ENCODE assay signal across 8 cellular contexts in the genomic region with DNA sequence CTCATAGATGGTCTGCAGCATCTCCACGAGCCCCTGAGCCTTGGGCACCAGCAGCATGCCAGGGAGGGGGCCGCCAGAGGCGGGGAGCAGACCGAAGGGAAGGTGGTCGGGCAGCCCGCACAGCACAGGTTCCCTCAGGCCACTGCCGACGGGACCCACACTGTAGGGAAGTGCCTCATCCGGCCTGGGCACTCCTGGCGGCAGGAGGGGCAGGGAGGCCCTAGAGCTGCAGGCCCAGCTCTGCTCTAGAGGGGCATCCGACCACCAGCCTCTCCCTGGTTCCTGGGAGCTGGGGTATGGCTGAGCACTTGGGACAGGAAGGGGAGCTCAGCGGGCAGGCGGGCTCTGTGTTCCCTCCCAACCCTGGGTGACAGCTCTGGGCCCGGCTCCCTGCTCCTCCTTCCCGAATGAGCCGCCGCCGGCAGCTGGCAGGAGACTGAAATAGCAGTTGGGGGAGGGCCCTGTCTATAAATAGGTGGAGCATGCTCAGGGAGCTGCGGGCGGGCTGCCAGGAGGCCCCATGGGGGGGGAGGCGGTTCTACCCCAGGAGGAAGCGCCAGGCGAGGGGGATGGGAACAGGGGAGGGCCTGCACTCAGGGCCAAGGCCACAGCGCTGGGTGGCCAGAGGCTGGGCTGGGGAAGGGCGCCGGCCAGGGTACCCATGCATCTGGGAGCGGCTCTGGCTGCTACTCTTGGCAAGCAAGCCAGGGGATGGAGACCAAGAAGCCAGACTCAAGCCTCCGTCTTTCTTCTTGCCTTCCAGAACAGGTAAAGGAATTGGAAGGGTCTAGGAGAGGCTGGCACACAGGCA. TPM values are rescaled to one million over a fixed set of nuclear protein-coding genes. Genes with fewer than 3 reads are reported as not detected.
A peak's percentile ranks its signal among the peaks of the same experiment; 100 is the strongest.
DNase-seq lines count a peak whose midpoint lies in the region; ATAC-seq, FAIRE-seq and TF ChIP-seq lines count a peak whose summit lies in the region.

No MANE protein-coding gene starts in this region.

- ATAC-seq in A549 (peak; percentile 60 to 75), GM18907 (IDR thresholded peaks at IDR 0.05; ENCODE audit: unreplicated experiment) (peak; percentile 45)

- TF ChIP-seq CTCF in A549 (IDR thresholded peaks at IDR 0.05) = no peak
- TF ChIP-seq CTCF in neutrophil (IDR thresholded peaks at IDR 0.05) = no peak
- peak in 1 of 3 experiments; percentile 23 for TF ChIP-seq CTCF in testis (IDR thresholded peaks at IDR 0.05)

- POLR2A ChIA-PET in A549 (lab: Yijun Ruan, JAX) = interaction anchor here (0.6 to 6.8 kb wide), 9 partner anchors 11 to 107 kb away, joined by 3 to 50 read pairs (median 4); a partner anchor contains a TSS

- H3K4me1 ChIP-seq in A549 = peaks cover 59% of the 10 kb centered on the region
- H3K4me1 ChIP-seq in neutrophil (ENCODE audit: control insufficient read depth in 1 of 2, insufficient read depth in 1 of 2, low read depth in 1 of 2, low read length in 1 of 2) = peaks cover 26 to 28% of the 10 kb centered on the region in 2 experiments
- H3K4me1 ChIP-seq in testis = peaks cover 93% of the 10 kb centered on the region

- peak in 1 of 2 experiments; percentile 37; a peak in 2 of 5 replicates for TF ChIP-seq EP300 in A549 (IDR thresholded peaks at IDR 0.05)

- 26% methylated on average over 24 of the region's 28 CpGs for WGBS in A549 (ENCODE audit: missing lambda C conversion rate)
- 14 to 41% methylated on average over 11 to 27 of the region's 28 CpGs for WGBS in testis, 2 donors

- TF ChIP-seq POLR2A in A549 (IDR thresholded peaks at IDR 0.05; ENCODE audit: low read length) (no peak), testis (IDR thresholded peaks at IDR 0.05) (peak; percentile 51)

- H3K4me3 ChIP-seq in A549 (0 out of 3 replicates have a peak overlapping the region, but pooled peaks have one; percentile 1), neutrophil (ENCODE audit: low read depth in 1 of 2, low read length in 1 of 2) (peak overlapping the region; percentile 23 to 36), testis (peak overlapping the region; percentile 31 to 49)

- H3K27me3 ChIP-seq in neutrophil = no peaks in the 10 kb centered on the region
- no peaks in the 10 kb centered on the region for H3K27me3 ChIP-seq in testis

- TF ChIP-seq RAD21 in A549 (conservative IDR thresholded peaks at IDR 0.05 in 1 of 2, IDR thresholded peaks at IDR 0.05 in 1 of 2) = peak in 1 of 2 experiments; percentile 37; a peak in 1 of 5 replicates

- peak overlapping the region; percentile 65 to 86 for H3K27ac ChIP-seq in A549
- H3K27ac ChIP-seq in neutrophil = peak overlapping the region; percentile 73
- H3K27ac ChIP-seq in testis = peak overlapping the region; percentile 75 to 91

- H3K9me3 ChIP-seq in A549 (no peaks in the 10 kb centered on the region), neutrophil (no peaks in the 10 kb centered on the region), testis (no peaks in the 10 kb centered on the region)

- FAIRE-seq in A549 (lab: Jason Lieb, UNC) = no peak
- no peak for FAIRE-seq in frontal cortex (lab: Jason Lieb, UNC)

- peaks cover 62% of the 10 kb centered on the region for H3K36me3 ChIP-seq in neutrophil
- no peaks in the 10 kb centered on the region for H3K36me3 ChIP-seq in testis (ENCODE audit: low read depth, missing control alignments)

- DNase-seq in A549 (ENCODE audit: low read depth in 1 of 2, low spot score in 1 of 2) (peak; percentile 86), KG1 (lab: John Stamatoyannopoulos, UW) (peak; percentile 55), frontal cortex (ENCODE audit: low spot score in 2 of 2) (peak; percentile 84 to 92), testis (peak; percentile 98)
- peak in 3 of 4 experiments; percentile 15 to 57 (median 42) for DNase-seq in activated naive CD4-positive, alpha-beta T cell (lab: John Stamatoyannopoulos, UW)

- H3K4me2 ChIP-seq in A549 = peak overlapping the region; percentile 71

- CTCF ChIA-PET in A549 (lab: Yijun Ruan, JAX) = interaction anchor here (0.6 to 39.6 kb wide), 9 partner anchors 3 to 167 kb away, joined by 3 to 1202 read pairs (median 5); a partner anchor contains a TSS

- intact Hi-C loops in testis (cut with DNase I; ENCODE audit: low total_unique reads) = loop anchor here (10.0 kb wide), 1 partner anchor 46 kb away; a partner anchor contains a TSS

TF ChIP-seq in A549, 52 proteins besides CTCF, POLR2A, EP300 and RAD21 (continues in another document):
- TF ChIP-seq RNF2 (IDR thresholded peaks at IDR 0.05; ENCODE audit: borderline replicate concordance, low read depth) = no peak
- TF ChIP-seq, protein P1, sequence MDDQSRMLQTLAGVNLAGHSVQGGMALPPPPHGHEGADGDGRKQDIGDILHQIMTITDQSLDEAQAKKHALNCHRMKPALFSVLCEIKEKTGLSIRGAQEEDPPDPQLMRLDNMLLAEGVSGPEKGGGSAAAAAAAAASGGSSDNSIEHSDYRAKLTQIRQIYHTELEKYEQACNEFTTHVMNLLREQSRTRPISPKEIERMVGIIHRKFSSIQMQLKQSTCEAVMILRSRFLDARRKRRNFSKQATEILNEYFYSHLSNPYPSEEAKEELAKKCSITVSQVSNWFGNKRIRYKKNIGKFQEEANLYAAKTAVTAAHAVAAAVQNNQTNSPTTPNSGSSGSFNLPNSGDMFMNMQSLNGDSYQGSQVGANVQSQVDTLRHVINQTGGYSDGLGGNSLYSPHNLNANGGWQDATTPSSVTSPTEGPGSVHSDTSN (IDR thresholded peaks at IDR 0.05) = 0 out of 2 replicates have a peak, but pooled peaks have one; percentile 30
- TF ChIP-seq FOSL2 (IDR thresholded peaks at IDR 0.05) = no peak
- TF ChIP-seq FOSL2 (CRISPR knock-in tag; IDR thresholded peaks at IDR 0.05) = no peak

TF ChIP-seq in PFSK-1, 5 proteins besides CTCF, POLR2A, EP300 and RAD21 (continues in another document):
- TF ChIP-seq POLR2AphosphoS5 (IDR thresholded peaks at IDR 0.05; ENCODE audit: low read depth, low read length) = peak; percentile 85
- TF ChIP-seq SIN3A (IDR thresholded peaks at IDR 0.05; ENCODE audit: borderline replicate concordance, insufficient read depth, low read length) = peak; percentile 45; the same call in 1 of the 2 replicates
- no peak for TF ChIP-seq FOXP2 (optimal IDR thresholded peaks at IDR 0.05; ENCODE audit: borderline replicate concordance, extremely low read depth, extremely low read length, insufficient read depth)
- TF ChIP-seq TAF1 (IDR thresholded peaks at IDR 0.05; ENCODE audit: borderline replicate concordance, insufficient read depth, low read length) = no peak

RNA-seq across cellular contexts. Expression of a gene that starts 12.4 kb away (rescaled TPM):
- polyA plus RNA-seq in A549 (2011; rRNA removed) = 3.1 and 5.7 TPM in 2 replicates
- 1.9 and 3.7 TPM in 2 replicates for polyA plus RNA-seq in A549 (2012; cell fraction: cytosol; rRNA removed)
- 11.9 and 12.9 TPM in 2 replicates for polyA plus RNA-seq in A549 (2012; cell fraction: nucleus; rRNA removed)
- polyA plus RNA-seq in A549 (2017; fragmentation: RNase III; extraction: RNeasy Plus Mini Kit Qiagen cat#74134 plus additional on column Dnase treatment) = 3.2 to 7.1 TPM (median 4.5 TPM) in 3 replicates
- 8.4 and 11.0 TPM in 2 replicates for polyA minus RNA-seq in A549 (2011; rRNA and poly(A)+ RNA removed)
- 289 TPM for polyA plus RNA-seq in PFSK-1 (2012; ENCODE audit: insufficient read length, low read depth)
- total RNA-seq in frontal cortex = 87.6 TPM
- 100 to 1,000 TPM in 1 of 2 donors, 10 to 100 TPM in 1; 94.1 to 141 TPM for total RNA-seq in testis
- 43.3 TPM for polyA plus RNA-seq in testis (ENCODE audit: insufficient read depth, low read depth, low replicate concordance)

RNA-seq across cellular contexts. Expression of a gene that starts 30.7 kb away (rescaled TPM):
- polyA plus RNA-seq in A549 (2011; rRNA removed) (5.4 and 5.6 TPM in 2 replicates), A549 (2017; fragmentation: RNase III; extraction: RNeasy Plus Mini Kit Qiagen cat#74134 plus additional on column Dnase treatment) (6.0 to 7.1 TPM (median 6.8 TPM) in 3 replicates), testis (ENCODE audit: insufficient read depth, low read depth, low replicate concordance) (22.7 TPM)
- 8.2 and 11.1 TPM in 2 replicates for polyA plus RNA-seq in A549 (2012; cell fraction: cytosol; rRNA removed)
- polyA plus RNA-seq in A549 (2012; cell fraction: nucleus; rRNA removed) = 23.5 and 24.0 TPM in 2 replicates
- 16.0 and 16.7 TPM in 2 replicates for polyA minus RNA-seq in A549 (2011; rRNA and poly(A)+ RNA removed)
- 16.9 TPM for polyA plus RNA-seq in PFSK-1 (2012; ENCODE audit: insufficient read length, low read depth)
- total RNA-seq in frontal cortex (0.82 TPM), testis (10 to 100 TPM; 20.0 to 20.2 TPM)

RNA-seq across cellular contexts. Expression of a gene that starts 40.5 kb away (rescaled TPM):
- polyA plus RNA-seq in A549 (2011; rRNA removed) = 104 TPM in 2 replicates
- polyA plus RNA-seq in A549 (2012; cell fraction: cytosol; rRNA removed) = 216 and 285 TPM in 2 replicates
- polyA plus RNA-seq in A549 (2012; cell fraction: nucleus; rRNA removed) = 173 and 235 TPM in 2 replicates
- polyA plus RNA-seq in A549 (2017; fragmentation: RNase III; extraction: RNeasy Plus Mini Kit Qiagen cat#74134 plus additional on column Dnase treatment) = 122 to 130 TPM (median 128 TPM) in 3 replicates
- 147 and 151 TPM in 2 replicates for polyA minus RNA-seq in A549 (2011; rRNA and poly(A)+ RNA removed)
- polyA plus RNA-seq in PFSK-1 (2012; ENCODE audit: insufficient read length, low read depth) = 151 TPM
- total RNA-seq in frontal cortex = 11.4 TPM
- 10 to 100 TPM; 58.0 to 85.5 TPM for total RNA-seq in testis
- polyA plus RNA-seq in testis (ENCODE audit: insufficient read depth, low read depth, low replicate concordance) = 109 TPM

RNA-seq across cellular contexts. Expression of a gene that starts 44.6 kb away (rescaled TPM):
- polyA plus RNA-seq in A549 (2011; rRNA removed) = 64.9 and 75.0 TPM in 2 replicates
- polyA plus RNA-seq in A549 (2012; cell fraction: cytosol; rRNA removed) = 33.6 and 38.9 TPM in 2 replicates
- 15.7 and 19.4 TPM in 2 replicates for polyA plus RNA-seq in A549 (2012; cell fraction: nucleus; rRNA removed)
- polyA plus RNA-seq in A549 (2017; fragmentation: RNase III; extraction: RNeasy Plus Mini Kit Qiagen cat#74134 plus additional on column Dnase treatment) = 42.4 to 43.9 TPM (median 43.1 TPM) in 3 replicates
- 72.8 and 73.5 TPM in 2 replicates for polyA minus RNA-seq in A549 (2011; rRNA and poly(A)+ RNA removed)
- 78.7 TPM for polyA plus RNA-seq in PFSK-1 (2012; ENCODE audit: insufficient read length, low read depth)
- total RNA-seq in frontal cortex = 26.5 TPM
- 10 to 100 TPM; 52.7 to 74.4 TPM for total RNA-seq in testis
- polyA plus RNA-seq in testis (ENCODE audit: insufficient read depth, low read depth, low replicate concordance) = 57.6 TPM

RNA-seq across cellular contexts. Expression of a gene that starts 59.5 kb away (rescaled TPM):
- 0.05 TPM in 1 of 2 replicates, not detected in the other for polyA plus RNA-seq in A549 (2011; rRNA removed)
- polyA plus RNA-seq in A549 (2012; cell fraction: cytosol; rRNA removed) = 0.04 and 0.06 TPM in 2 replicates
- polyA plus RNA-seq in A549 (2012; cell fraction: nucleus; rRNA removed) = 0.67 and 0.69 TPM in 2 replicates
- polyA plus RNA-seq in A549 (2017; fragmentation: RNase III; extraction: RNeasy Plus Mini Kit Qiagen cat#74134 plus additional on column Dnase treatment) = 0.12 to 0.16 TPM (median 0.15 TPM) in 3 replicates
- polyA minus RNA-seq in A549 (2011; rRNA and poly(A)+ RNA removed) = not detected in 2 replicates
- polyA plus RNA-seq in PFSK-1 (2012; ENCODE audit: insufficient read length, low read depth) = 1.6 TPM
- not detected for total RNA-seq in frontal cortex
- 1 to 10 TPM; 2.5 to 5.7 TPM for total RNA-seq in testis
- 0.86 TPM for polyA plus RNA-seq in testis (ENCODE audit: insufficient read depth, low read depth, low replicate concordance)

Comparison
In these comparisons a context has a peak if more than half of its experiments do, and no peak if none do; other contexts are left out.
1. Peak in every context shown above with its lines: DNase-seq, ATAC-seq, H3K4me3 ChIP-seq and H3K27ac ChIP-seq.
2. DNase-seq: peak in every context shown above with its lines; median percentile 98 in testis; 88 in frontal cortex; 86 in A549; 55 in KG1; 42 in activated naive CD4-positive, alpha-beta T cell.
3. RNA of a gene that starts 30.7 kb away (total RNA-seq): 20.0 to 20.2 TPM in testis; 0.82 TPM in frontal cortex (single experiment); every median in the first group is over 10 times any median in the second.